ENCODE assay signal across 21 cellular contexts in genomic region chr1:185776521-185776920, GRCh38. TPM values are rescaled to one million over a fixed set of nuclear protein-coding genes. Genes with fewer than 3 reads are reported as not detected.
A peak's percentile ranks its signal among the peaks of the same experiment; 100 is the strongest.
DNase-seq lines count a peak whose midpoint lies in the region; ATAC-seq and TF ChIP-seq lines count a peak whose summit lies in the region.
"Had no signal": no experiment of that assay in that cellular context is flagged by ENCODE, and none has a peak within 500 bp of the region (broad histone marks: within the 10 kb centered on the region; RNA-seq: fewer than 3 reads in every experiment).

No MANE protein-coding gene starts in this region.

- H3K9me3 ChIP-seq in SK-N-MC (ENCODE audit: low read depth, low read length), result no peaks in the 10 kb centered on the region
- H3K9me3 ChIP-seq in BE2C, result no peaks in the 10 kb centered on the region

- H3K4me3 ChIP-seq in SK-N-MC, result no peak overlapping the region
- no peak overlapping the region for H3K4me3 ChIP-seq in BE2C (ENCODE audit: low read depth, low read length)
- H3K4me3 ChIP-seq: GM12878 had no signal

- no peak for TF ChIP-seq CTCF in BE2C (IDR thresholded peaks at IDR 0.05; ENCODE audit: low read depth, low read length)
- no peak for TF ChIP-seq CTCF in GM10266 (IDR thresholded peaks at IDR 0.05; ENCODE audit: control insufficient read depth, insufficient read depth, low read depth, missing control alignments)

- peaks cover 24% of the 10 kb centered on the region for H3K36me3 ChIP-seq in SK-N-MC (ENCODE audit: insufficient read depth, low read length)
- no peaks in the 10 kb centered on the region for H3K36me3 ChIP-seq in BE2C

- ATAC-seq in HG02623 (IDR thresholded peaks at IDR 0.05; ENCODE audit: unreplicated experiment), result no peak
- ATAC-seq: GM12878 had no signal

- peak overlapping the region; percentile 93; the same call in 1 of the 2 replicates for H3K27ac ChIP-seq in SK-N-MC

- H3K9ac ChIP-seq in SK-N-MC (ENCODE audit: insufficient read length), result no peak overlapping the region

- no peaks in the 10 kb centered on the region for H3K4me1 ChIP-seq in BE2C

- no peaks in the 10 kb centered on the region for H3K27me3 ChIP-seq in BE2C

- peak; percentile 29 for DNase-seq in NCI-H2171 treated with DMSO at 0.1 percent for 48 hours (lab: John Stamatoyannopoulos, UW)
- DNase-seq in NCI-H2171 (lab: John Stamatoyannopoulos, UW), result no peak
- DNase-seq in SK-N-MC (ENCODE audit: low read depth, low spot score), result no peak
- peak; percentile 83 for DNase-seq in foreskin melanocyte
- DNase-seq in BE2C, result no peak
- DNase-seq in GM10266 (ENCODE audit: extremely low spot score), result no peak
- no peak for DNase-seq in effector CD4-positive, alpha-beta T cell
- DNase-seq: 8988T; DMS79; Karpas-422; MV-4-11; NCI-H187 treated with DMSO at 0.1 percent for 48 hours; NCI-H2107; NCI-H226; NCI-H510A treated with DMSO at 0.1 percent for 48 hours; NCI-H774; NK-92 treated with Interleukin-12 subunit alpha and Interleukin-12 subunit beta, amount 100 ng/mL, for 24 hours; SIG-M5 had no signal

RNA-seq across cellular contexts. Expression of gene HMCN1, which starts 42.3 kb away (rescaled TPM):
- 4.0 TPM for polyA plus RNA-seq in BE2C (2012; ENCODE audit: insufficient read depth, insufficient read length, low read depth)
- polyA plus RNA-seq: CD14-positive monocyte had no signal

Comparison
In these comparisons a context has a peak if more than half of its experiments do, and no peak if none do; other contexts are left out.
1. DNase-seq: peak in NCI-H2171 treated with DMSO at 0.1 percent for 48 hours (single experiment) and foreskin melanocyte (single experiment); none in NCI-H2171 (single experiment), SK-N-MC (single experiment), BE2C (single experiment), GM10266 (single experiment) and effector CD4-positive, alpha-beta T cell (single experiment).